In genomic region chr9:76180541-76180940, GRCh38 we compare ENCODE assay signal across 11 cellular contexts.
A peak's percentile ranks its signal among the peaks of the same experiment; 100 is the strongest.
DNase-seq lines count a peak whose midpoint lies in the region; ATAC-seq, FAIRE-seq and TF ChIP-seq lines count a peak whose summit lies in the region.
"Had no signal": no experiment of that assay in that cellular context is flagged by ENCODE, and none has a peak within 500 bp of the region (broad histone marks: within the 10 kb centered on the region; RNA-seq: fewer than 3 reads in every experiment).

No MANE protein-coding gene starts in this region.

- no peak for FAIRE-seq in GM12892 (lab: Jason Lieb, UNC)
- FAIRE-seq: D721Med had no signal

- H3K9me3 Mint-ChIP-seq in osteocyte (ENCODE audit: unreplicated experiment): no peaks in the 10 kb centered on the region

- H3K4me1 Mint-ChIP-seq in osteocyte (ENCODE audit: unreplicated experiment): peaks cover 20% of the 10 kb centered on the region

- H3K4me3 Mint-ChIP-seq in osteocyte (ENCODE audit: unreplicated experiment): no peak overlapping the region

- peak; percentile 67 for DNase-seq in ELF-1 (ENCODE audit: low read depth, low spot score)
- DNase-seq in RWPE2 (ENCODE audit: low spot score): no peak
- peak; percentile 28 for DNase-seq in iPS-NIHi7 (ENCODE audit: extremely low spot score)
- DNase-seq in renal cortical epithelial cell (ENCODE audit: low read depth): peak; percentile 48
- DNase-seq in GM12892 (ENCODE audit: insufficient read length): no peak
- DNase-seq in osteocyte (ENCODE audit: extremely low spot score, unreplicated experiment): no peak
- DNase-seq: heart right ventricle, WERI-Rb-1 had no signal

- no peaks in the 10 kb centered on the region for H3K9me3 ChIP-seq in RWPE2 (ENCODE audit: severe bottlenecking)
- H3K9me3 ChIP-seq: heart right ventricle, SJCRH30 had no signal

- ATAC-seq in RWPE2 (ENCODE audit: low read depth) (peak; percentile 70), HG03342 (IDR thresholded peaks at IDR 0.05; ENCODE audit: unreplicated experiment) (no peak)

- TF ChIP-seq POLR2A in GM12892 (IDR thresholded peaks at IDR 0.05; ENCODE audit: low read depth, low read length): no peak

- no peaks in the 10 kb centered on the region for H3K27me3 Mint-ChIP-seq in osteocyte (ENCODE audit: unreplicated experiment)

- no peaks in the 10 kb centered on the region for H3K27me3 ChIP-seq in RWPE2 (ENCODE audit: insufficient read depth, poor library complexity, severe bottlenecking)
- H3K27me3 ChIP-seq: heart right ventricle, SJCRH30 had no signal

- H3K36me3 ChIP-seq in RWPE2 (ENCODE audit: low read depth): no peaks in the 10 kb centered on the region
- H3K36me3 ChIP-seq: WERI-Rb-1 had no signal

- H3K27ac Mint-ChIP-seq in osteocyte (ENCODE audit: unreplicated experiment): no peak overlapping the region

- peaks cover 17% of the 10 kb centered on the region for H3K36me3 Mint-ChIP-seq in osteocyte (ENCODE audit: unreplicated experiment)

- peak overlapping the region; percentile 18 for H3K27ac ChIP-seq in RWPE2 (ENCODE audit: poor library complexity, severe bottlenecking)
- H3K27ac ChIP-seq: heart right ventricle, WERI-Rb-1 had no signal

- TF ChIP-seq CTCF in RWPE2 (IDR thresholded peaks at IDR 0.05; ENCODE audit: poor library complexity, severe bottlenecking): no peak
- TF ChIP-seq CTCF in osteocyte (IDR thresholded peaks at IDR 0.05): no peak

- H3K4me3 ChIP-seq in RWPE2 (ENCODE audit: severe bottlenecking): no peak overlapping the region
- H3K4me3 ChIP-seq: heart right ventricle, SJCRH30 had no signal

- peaks cover 8% of the 10 kb centered on the region for H3K4me1 ChIP-seq in RWPE2 (ENCODE audit: insufficient read depth, poor library complexity, severe bottlenecking)

Comparison
In these comparisons a context has a peak if more than half of its experiments do, and no peak if none do; other contexts are left out.
1. DNase-seq: peak in ELF-1 (single experiment), iPS-NIHi7 (single experiment) and renal cortical epithelial cell (single experiment); none in RWPE2 (single experiment), GM12892 (single experiment) and osteocyte (single experiment).